7 cellular contexts compared by ENCODE assay signal in genomic region chr1:112099979-112100378, GRCh38.
"Had no signal": no experiment of that assay in that cellular context is flagged by ENCODE, and none has a peak within 500 bp of the region (broad histone marks: within the 10 kb centered on the region; RNA-seq: fewer than 3 reads in every experiment).

No MANE protein-coding gene starts in this region.

- DNase-seq: H9, HCEC 1CT, KG1 had no signal

- ATAC-seq: GM23338 had no signal

- H2AFZ ChIP-seq: GM23338 had no signal

- FAIRE-seq: H1, H54 had no signal

- H3K4me2 ChIP-seq: GM23338 had no signal

- H3K4me3 ChIP-seq: GM23338 had no signal

- H3K27ac ChIP-seq: HL-60 had no signal
